ENCODE assay signal across 21 cellular contexts in the genomic region with DNA sequence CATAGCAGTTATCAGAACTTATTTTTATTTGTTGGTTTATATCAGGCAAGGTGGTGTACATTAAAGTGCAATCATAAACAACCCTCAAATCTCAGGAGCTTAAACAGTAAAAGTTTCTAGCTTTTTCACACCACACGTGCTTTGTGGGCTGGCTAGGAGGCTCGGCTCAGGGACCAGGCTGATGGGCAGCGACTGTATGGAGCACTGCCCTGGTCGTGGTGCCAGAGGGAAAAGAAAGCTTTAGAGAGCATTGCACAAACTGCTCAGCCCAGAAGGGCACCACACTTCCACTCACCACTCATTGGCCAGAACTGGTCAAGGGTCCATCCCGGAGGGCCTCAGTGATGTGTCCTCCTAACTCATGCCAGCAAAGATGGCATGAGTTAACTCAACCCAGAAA.
"Had no signal": no experiment of that assay in that cellular context is flagged by ENCODE, and none has a peak within 500 bp of the region (broad histone marks: within the 10 kb centered on the region; RNA-seq: fewer than 3 reads in every experiment).

No MANE protein-coding gene starts in this region.

- H3K4me3 Mint-ChIP-seq: activated naive CD4-positive, alpha-beta T cell treated with anti-CD3 and anti-CD28 coated beads for 36 hours; activated T-cell treated with anti-CD3 and anti-CD28 coated beads, Interleukin-2, amount 50 U/mL, for 4 hours; brain; central memory CD8-positive, alpha-beta T cell; endodermal cell; nephron progenitor cell; stimulated activated effector memory CD8-positive, alpha-beta T cell treated with anti-CD3 and anti-CD28 coated beads, Interleukin-12 subunit alpha, Interleukin-12 subunit beta, amount 100 ng/mL, for 72 hours had no signal

- H3K9me3 Mint-ChIP-seq: activated naive CD4-positive, alpha-beta T cell treated with anti-CD3 and anti-CD28 coated beads for 36 hours; activated T-cell treated with anti-CD3 and anti-CD28 coated beads, Interleukin-2, amount 50 U/mL, for 4 hours; central memory CD8-positive, alpha-beta T cell; stimulated activated effector memory CD8-positive, alpha-beta T cell treated with anti-CD3 and anti-CD28 coated beads, Interleukin-12 subunit alpha, Interleukin-12 subunit beta, amount 100 ng/mL, for 72 hours had no signal

- ATAC-seq: activated T-cell treated with anti-CD3 and anti-CD28 coated beads, Interleukin-2, amount 50 U/mL, for 4 hours; stimulated activated effector memory CD8-positive, alpha-beta T cell treated with anti-CD3 and anti-CD28 coated beads, Interleukin-12 subunit alpha, Interleukin-12 subunit beta, amount 100 ng/mL, for 72 hours had no signal

- H3K27ac Mint-ChIP-seq: activated naive CD4-positive, alpha-beta T cell treated with anti-CD3 and anti-CD28 coated beads for 36 hours; endodermal cell; nephron progenitor cell; progenitor cell of endocrine pancreas; stimulated activated effector memory CD8-positive, alpha-beta T cell treated with anti-CD3 and anti-CD28 coated beads, Interleukin-12 subunit alpha, Interleukin-12 subunit beta, amount 100 ng/mL, for 72 hours had no signal

- H3K4me1 Mint-ChIP-seq: central memory CD8-positive, alpha-beta T cell; stimulated activated effector memory CD8-positive, alpha-beta T cell treated with anti-CD3 and anti-CD28 coated beads, Interleukin-12 subunit alpha, Interleukin-12 subunit beta, amount 100 ng/mL, for 72 hours had no signal

- H3K36me3 Mint-ChIP-seq: brain; stimulated activated effector memory CD8-positive, alpha-beta T cell treated with anti-CD3 and anti-CD28 coated beads, Interleukin-12 subunit alpha, Interleukin-12 subunit beta, amount 100 ng/mL, for 72 hours had no signal

- H3K9me3 ChIP-seq: colonic mucosa, right lobe of liver, stomach, vagina had no signal

- H3K27me3 Mint-ChIP-seq: progenitor cell of endocrine pancreas had no signal

- H3K27ac ChIP-seq: colonic mucosa, hepatocyte, right lobe of liver, stomach, vagina, VCaP had no signal

- DNase-seq: activated CD4-positive, alpha-beta T cell treated with anti-CD3 and anti-CD28 coated beads, Interleukin-2, amount 50 U/mL, for 1 hour; activated CD4-positive, CD25-positive, alpha-beta regulatory T cell treated with anti-CD3 and anti-CD28 coated beads, Interleukin-2, amount 50 U/mL, for 72 hours; activated CD8-positive, alpha-beta memory T cell treated with anti-CD3 and anti-CD28 coated beads, Interleukin-2, amount 50 U/mL, for 4 hours; activated naive CD4-positive, alpha-beta T cell treated with anti-CD3 and anti-CD28 coated beads for 36 hours; activated T-cell treated with anti-CD3 and anti-CD28 coated beads, Interleukin-2, amount 50 U/mL, for 4 hours; anterior cingulate cortex; colonic mucosa; endodermal cell; nephron progenitor cell; right lobe of liver; stimulated activated CD4-positive, alpha-beta T cell treated with anti-CD3 and anti-CD28 coated beads, Interleukin-4, amount 100 ng/mL, for 24 hours; stomach; T-helper 2 cell had no signal

- H3K4me1 ChIP-seq: colonic mucosa, right lobe of liver, stomach had no signal

- H3K4me3 ChIP-seq: colonic mucosa, hepatocyte, right lobe of liver, smooth muscle cell, stomach, vagina had no signal

- H3K27me3 ChIP-seq: colonic mucosa, hepatocyte, right lobe of liver, stomach, vagina had no signal

- H3K36me3 ChIP-seq: colonic mucosa, right lobe of liver, stomach, vagina had no signal
